ENCODE assay signal across 11 cellular contexts in genomic region chr3:184785856-184786255, GRCh38. TPM values are rescaled to one million over a fixed set of nuclear protein-coding genes. Genes with fewer than 3 reads are reported as not detected.
A peak's percentile ranks its signal among the peaks of the same experiment; 100 is the strongest.
DNase-seq lines count a peak whose midpoint lies in the region; ATAC-seq and TF ChIP-seq lines count a peak whose summit lies in the region.
"Had no signal": no experiment of that assay in that cellular context is flagged by ENCODE, and none has a peak within 500 bp of the region (broad histone marks: within the 10 kb centered on the region; RNA-seq: fewer than 3 reads in every experiment).

No MANE protein-coding gene starts in this region.

- intact Hi-C loops in dendritic cell treated with granulocyte-macrophage colony-stimulating factor and Interleukin-4, amounts not matched to agents 40 ng/mL and 50 ng/mL, for 4 days (cut with micrococcal nuclease) = loop anchor here (10.0 kb wide), 1 partner anchor 381 kb away; no protein-coding TSS in a partner anchor
- intact Hi-C loops in naive thymus-derived CD4-positive, alpha-beta T cell (cut with micrococcal nuclease) = no loop called here
- intact Hi-C loops in activated naive CD4-positive, alpha-beta T cell treated with anti-CD3 and anti-CD28 coated beads for 36 hours (cut with micrococcal nuclease) = no loop called here
- intact Hi-C loops in body of pancreas (cut with DNase I) = no loop called here

- H3K27ac ChIP-seq in AG04450 (ENCODE audit: low read depth, low read length) (peak overlapping the region; percentile 93), body of pancreas (no peak overlapping the region)
- H3K27ac ChIP-seq in naive thymus-derived CD4-positive, alpha-beta T cell (ENCODE audit: low read depth, low read length) = no peak overlapping the region
- H3K27ac ChIP-seq: C4-2B had no signal

- H3K27me3 Mint-ChIP-seq in dendritic cell treated with granulocyte-macrophage colony-stimulating factor and Interleukin-4, amounts not matched to agents 40 ng/mL and 50 ng/mL, for 4 days = peaks cover 2% of the 10 kb centered on the region
- peaks cover 5 to 19% (median 9%) of the 10 kb centered on the region in 5 donors for H3K27me3 Mint-ChIP-seq in naive thymus-derived CD4-positive, alpha-beta T cell
- H3K27me3 Mint-ChIP-seq in activated naive CD4-positive, alpha-beta T cell treated with anti-CD3 and anti-CD28 coated beads for 36 hours (ENCODE audit: low read depth) = no peaks in the 10 kb centered on the region

- H3K36me3 Mint-ChIP-seq in dendritic cell treated with granulocyte-macrophage colony-stimulating factor and Interleukin-4, amounts not matched to agents 40 ng/mL and 50 ng/mL, for 4 days (ENCODE audit: low read depth) = no peaks in the 10 kb centered on the region
- no peaks in the 10 kb centered on the region for H3K36me3 Mint-ChIP-seq in naive thymus-derived CD4-positive, alpha-beta T cell
- no peaks in the 10 kb centered on the region for H3K36me3 Mint-ChIP-seq in activated naive CD4-positive, alpha-beta T cell treated with anti-CD3 and anti-CD28 coated beads for 36 hours (ENCODE audit: low read depth)
- H3K36me3 Mint-ChIP-seq: activated naive CD4-positive, alpha-beta T cell treated with anti-CD3 and anti-CD28 coated beads, Interleukin-2, amount 10 ng/mL, durations not matched to agents 7 days and 5 days; stimulated activated memory B cell treated with anti-CD40 and anti-IgM and Interleukin-4, amounts not matched to agents 10 μg/mL and 1 μg/mL and 100 μg/mL, for 72 hours had no signal

- H3K27ac Mint-ChIP-seq in dendritic cell treated with granulocyte-macrophage colony-stimulating factor and Interleukin-4, amounts not matched to agents 40 ng/mL and 50 ng/mL, for 4 days = peak overlapping the region; percentile 53
- peak overlapping the region in 1 of 9 donors; percentile 33 for H3K27ac Mint-ChIP-seq in naive thymus-derived CD4-positive, alpha-beta T cell
- no peak overlapping the region for H3K27ac Mint-ChIP-seq in activated naive CD4-positive, alpha-beta T cell treated with anti-CD3 and anti-CD28 coated beads for 36 hours
- H3K27ac Mint-ChIP-seq: activated naive CD4-positive, alpha-beta T cell treated with anti-CD3 and anti-CD28 coated beads, Interleukin-2, amount 10 ng/mL, durations not matched to agents 7 days and 5 days; stimulated activated memory B cell treated with anti-CD40 and anti-IgM and Interleukin-4, amounts not matched to agents 10 μg/mL and 1 μg/mL and 100 μg/mL, for 72 hours had no signal

- H3F3A ChIP-seq in Loucy (ENCODE audit: low read depth) = no peaks in the 10 kb centered on the region

- peak; percentile 27 for ATAC-seq in naive thymus-derived CD4-positive, alpha-beta T cell
- ATAC-seq in HG03108 (IDR thresholded peaks at IDR 0.05; ENCODE audit: unreplicated experiment) = no peak
- ATAC-seq in body of pancreas = no peak
- ATAC-seq: stimulated activated memory B cell treated with anti-CD40 and anti-IgM and Interleukin-4, amounts not matched to agents 10 μg/mL and 1 μg/mL and 100 μg/mL, for 72 hours had no signal

- no peak overlapping the region for H2AFZ ChIP-seq in Loucy (ENCODE audit: low read length)

- H3K36me3 ChIP-seq in Loucy (ENCODE audit: insufficient read depth, low read length) (no peaks in the 10 kb centered on the region), body of pancreas (replicated peaks in 1 of 2; ENCODE audit: insufficient read depth in 1 of 2, low read depth in 2 of 2) (no peaks in the 10 kb centered on the region)
- no peaks in the 10 kb centered on the region for H3K36me3 ChIP-seq in naive thymus-derived CD4-positive, alpha-beta T cell (ENCODE audit: control insufficient read depth in 2 of 3, insufficient read depth in 3 of 3, low read length in 3 of 3)

- no peaks in the 10 kb centered on the region for H4K20me1 ChIP-seq in Loucy (ENCODE audit: insufficient read depth, low read length, poor library complexity, severe bottlenecking)

- H3K79me2 ChIP-seq in Loucy (ENCODE audit: insufficient read depth, low read length) = no peaks in the 10 kb centered on the region

- CTCF ChIA-PET in AG04450 (lab: Charles Lee) = interaction anchor here (0.6 to 3.4 kb wide), 6 partner anchors 8 to 414 kb away, joined by 3 to 31 read pairs (median 8); partner anchors contain the start of gene VPS8
- CTCF ChIA-PET in naive thymus-derived CD4-positive, alpha-beta T cell (lab: Charles Lee) = interaction anchor here (0.6 to 2.0 kb wide), 7 partner anchors 8 to 360 kb away, joined by 3 to 9 read pairs (median 6); partner anchors contain the start of gene EPHB3
- CTCF ChIA-PET in activated naive CD4-positive, alpha-beta T cell treated with anti-CD3 and anti-CD28 coated beads for 36 hours (lab: Charles Lee) = interaction anchor here (0.6 to 3.1 kb wide), 5 partner anchors 14 to 229 kb away, joined by 3 to 23 read pairs (median 3); no protein-coding TSS in a partner anchor

- H3K4me2 ChIP-seq in Loucy (ENCODE audit: low read depth, low read length, poor library complexity, severe bottlenecking) = peak overlapping the region; percentile 37

- TF ChIP-seq CTCF in AG04450 (IDR thresholded peaks at IDR 0.05; ENCODE audit: low read depth, low read length) = no peak
- TF ChIP-seq CTCF in Loucy (conservative IDR thresholded peaks at IDR 0.05; ENCODE audit: low read length) = no peak
- TF ChIP-seq CTCF in body of pancreas (IDR thresholded peaks at IDR 0.05) = no peak

- H3K27me3 ChIP-seq in AG04450 (ENCODE audit: control insufficient read depth, insufficient read depth, low read length) (no peaks in the 10 kb centered on the region), Loucy (ENCODE audit: insufficient read depth, low read length, poor library complexity, severe bottlenecking) (no peaks in the 10 kb centered on the region), body of pancreas (no peaks in the 10 kb centered on the region)
- no peaks in the 10 kb centered on the region for H3K27me3 ChIP-seq in naive thymus-derived CD4-positive, alpha-beta T cell (ENCODE audit: control insufficient read depth in 2 of 2, insufficient read depth in 2 of 2, low read length in 2 of 2)

- TF ChIP-seq POLR2A in body of pancreas (IDR thresholded peaks at IDR 0.05) = no peak

- H3K9ac ChIP-seq in Loucy (ENCODE audit: low read depth, low read length, poor library complexity, severe bottlenecking) = no peak overlapping the region

- H3K9me3 Mint-ChIP-seq in dendritic cell treated with granulocyte-macrophage colony-stimulating factor and Interleukin-4, amounts not matched to agents 40 ng/mL and 50 ng/mL, for 4 days = no peaks in the 10 kb centered on the region
- no peaks in the 10 kb centered on the region for H3K9me3 Mint-ChIP-seq in naive thymus-derived CD4-positive, alpha-beta T cell
- no peaks in the 10 kb centered on the region for H3K9me3 Mint-ChIP-seq in activated naive CD4-positive, alpha-beta T cell treated with anti-CD3 and anti-CD28 coated beads for 36 hours
- H3K9me3 Mint-ChIP-seq: activated naive CD4-positive, alpha-beta T cell treated with anti-CD3 and anti-CD28 coated beads, Interleukin-2, amount 10 ng/mL, durations not matched to agents 7 days and 5 days; stimulated activated memory B cell treated with anti-CD40 and anti-IgM and Interleukin-4, amounts not matched to agents 10 μg/mL and 1 μg/mL and 100 μg/mL, for 72 hours had no signal

- 76 to 82% methylated on average over 13 of the region's 13 CpGs for WGBS in body of pancreas, 2 donors

- H3K4me1 ChIP-seq in Loucy (ENCODE audit: insufficient read depth, low read length, poor library complexity, severe bottlenecking) (peaks cover 26% of the 10 kb centered on the region), body of pancreas (peaks cover 11% of the 10 kb centered on the region)
- H3K4me1 ChIP-seq in naive thymus-derived CD4-positive, alpha-beta T cell (ENCODE audit: control insufficient read depth in 2 of 2, insufficient read depth in 2 of 2, low read length in 2 of 2) = peaks cover 9 to 18% of the 10 kb centered on the region in 2 donors

- H3K4me3 Mint-ChIP-seq in dendritic cell treated with granulocyte-macrophage colony-stimulating factor and Interleukin-4, amounts not matched to agents 40 ng/mL and 50 ng/mL, for 4 days = no peak overlapping the region
- peak overlapping the region in 3 of 10 donors; percentile 21 to 52 (median 47) for H3K4me3 Mint-ChIP-seq in naive thymus-derived CD4-positive, alpha-beta T cell
- no peak overlapping the region for H3K4me3 Mint-ChIP-seq in activated naive CD4-positive, alpha-beta T cell treated with anti-CD3 and anti-CD28 coated beads for 36 hours
- H3K4me3 Mint-ChIP-seq: activated naive CD4-positive, alpha-beta T cell treated with anti-CD3 and anti-CD28 coated beads, Interleukin-2, amount 10 ng/mL, durations not matched to agents 7 days and 5 days; stimulated activated memory B cell treated with anti-CD40 and anti-IgM and Interleukin-4, amounts not matched to agents 10 μg/mL and 1 μg/mL and 100 μg/mL, for 72 hours had no signal

- no peaks in the 10 kb centered on the region for H3K9me2 ChIP-seq in Loucy (replicated peaks; ENCODE audit: low read depth, low read length)

- DNase-seq in AG04450 (ENCODE audit: low read depth, low spot score) (no peak), body of pancreas (no peak), HuH-7.5 (ENCODE audit: low spot score) (no peak)
- DNase-seq in naive thymus-derived CD4-positive, alpha-beta T cell = no peak
- DNase-seq in activated naive CD4-positive, alpha-beta T cell treated with anti-CD3 and anti-CD28 coated beads for 36 hours = no peak

- H3K4me1 Mint-ChIP-seq in dendritic cell treated with granulocyte-macrophage colony-stimulating factor and Interleukin-4, amounts not matched to agents 40 ng/mL and 50 ng/mL, for 4 days (ENCODE audit: low read depth) = peaks cover 43% of the 10 kb centered on the region
- H3K4me1 Mint-ChIP-seq in naive thymus-derived CD4-positive, alpha-beta T cell = peaks cover 18 to 35% (median 28%) of the 10 kb centered on the region in 7 donors
- H3K4me1 Mint-ChIP-seq in activated naive CD4-positive, alpha-beta T cell treated with anti-CD3 and anti-CD28 coated beads for 36 hours (ENCODE audit: low read depth) = peaks cover 25% of the 10 kb centered on the region

- H3K4me3 ChIP-seq in AG04450 (ENCODE audit: low read depth, low read length) = no peak overlapping the region
- H3K4me3 ChIP-seq in Loucy (ENCODE audit: low read length, poor library complexity, severe bottlenecking) = no peak overlapping the region
- no peak overlapping the region for H3K4me3 ChIP-seq in naive thymus-derived CD4-positive, alpha-beta T cell (ENCODE audit: low read length)
- H3K4me3 ChIP-seq in body of pancreas = no peak overlapping the region

- H3K9me3 ChIP-seq in AG04450 (ENCODE audit: control insufficient read depth, insufficient read depth, low read length) (no peaks in the 10 kb centered on the region), Loucy (ENCODE audit: insufficient read depth, low read depth, low read length) (no peaks in the 10 kb centered on the region), body of pancreas (no peaks in the 10 kb centered on the region)
- H3K9me3 ChIP-seq in naive thymus-derived CD4-positive, alpha-beta T cell (ENCODE audit: control insufficient read depth in 2 of 3, low read length in 3 of 3) = no peaks in the 10 kb centered on the region

- POLR2A ChIA-PET in AG04450 (lab: Yijun Ruan, JAX) = interaction anchor here (1.0 kb wide), 1 partner anchor 225 kb away, joined by 4 read pairs; the partner anchor contains the start of gene EPHB3
- POLR2A ChIA-PET in naive thymus-derived CD4-positive, alpha-beta T cell (lab: Charles Lee) = interaction anchor here (0.9 kb wide), 1 partner anchor 23 kb away, joined by 3 read pairs; no protein-coding TSS in a partner anchor

RNA-seq across cellular contexts. Expression of gene VPS8, which starts 26.1 kb away (rescaled TPM):
- polyA plus RNA-seq in AG04450 (2011; rRNA removed) = 33.4 and 40.6 TPM in 2 replicates
- 48.0 and 97.7 TPM in 2 replicates for polyA minus RNA-seq in AG04450 (2011; rRNA and poly(A)+ RNA removed)
- 100 to 1,000 TPM in 3 of 5 experiments, 10 to 100 TPM in 2; 77.9 to 119 (median 106) TPM for total RNA-seq in naive thymus-derived CD4-positive, alpha-beta T cell
- polyA plus RNA-seq in naive thymus-derived CD4-positive, alpha-beta T cell = 10 to 100 TPM; 31.8 to 44.3 TPM
- total RNA-seq in activated naive CD4-positive, alpha-beta T cell treated with anti-CD3 and anti-CD28 coated beads for 36 hours = 10 to 100 TPM; 32.7 to 33.7 TPM
- 10 to 100 TPM; 39.2 to 52.7 TPM for total RNA-seq in body of pancreas
